ENCODE assay signal across 1 cellular context in the genomic region with DNA sequence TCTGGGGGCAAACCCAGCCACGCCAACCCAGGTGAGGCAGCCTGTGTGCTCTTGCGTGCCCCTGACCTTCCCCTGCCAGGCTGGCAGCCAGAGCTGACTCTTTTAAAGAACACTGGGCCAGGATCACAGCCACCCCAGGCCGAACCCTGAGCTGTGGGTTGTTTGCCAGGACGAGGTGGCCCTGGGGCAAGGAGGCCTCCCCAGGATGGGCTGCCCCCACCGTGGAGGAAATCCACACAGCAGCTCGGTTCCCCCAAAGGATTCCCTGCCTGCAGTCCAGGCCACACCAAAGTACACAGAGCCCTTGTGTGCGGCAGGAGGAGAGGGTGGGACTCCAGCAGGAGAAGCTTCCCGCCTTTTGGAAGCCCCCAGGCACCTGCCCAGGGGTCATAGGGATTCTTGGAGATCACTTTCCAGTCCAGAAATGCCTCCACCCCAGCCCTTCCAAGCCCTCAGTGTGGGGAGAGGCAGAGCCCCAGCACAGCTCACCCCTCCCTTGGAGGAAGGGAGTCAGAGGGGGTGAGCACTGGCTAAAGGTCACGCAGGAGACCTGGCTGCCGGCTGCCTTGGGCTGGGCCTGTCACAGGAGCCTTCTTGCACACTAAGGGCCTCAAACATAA.
TF ChIP-seq lines count a peak whose summit lies in the region.

No MANE protein-coding gene starts in this region.

TF ChIP-seq in HepG2, 621 proteins besides CTCF, POLR2A, EP300 and RAD21 (continued from another document and continues in another):
- TF ChIP-seq, protein P1, sequence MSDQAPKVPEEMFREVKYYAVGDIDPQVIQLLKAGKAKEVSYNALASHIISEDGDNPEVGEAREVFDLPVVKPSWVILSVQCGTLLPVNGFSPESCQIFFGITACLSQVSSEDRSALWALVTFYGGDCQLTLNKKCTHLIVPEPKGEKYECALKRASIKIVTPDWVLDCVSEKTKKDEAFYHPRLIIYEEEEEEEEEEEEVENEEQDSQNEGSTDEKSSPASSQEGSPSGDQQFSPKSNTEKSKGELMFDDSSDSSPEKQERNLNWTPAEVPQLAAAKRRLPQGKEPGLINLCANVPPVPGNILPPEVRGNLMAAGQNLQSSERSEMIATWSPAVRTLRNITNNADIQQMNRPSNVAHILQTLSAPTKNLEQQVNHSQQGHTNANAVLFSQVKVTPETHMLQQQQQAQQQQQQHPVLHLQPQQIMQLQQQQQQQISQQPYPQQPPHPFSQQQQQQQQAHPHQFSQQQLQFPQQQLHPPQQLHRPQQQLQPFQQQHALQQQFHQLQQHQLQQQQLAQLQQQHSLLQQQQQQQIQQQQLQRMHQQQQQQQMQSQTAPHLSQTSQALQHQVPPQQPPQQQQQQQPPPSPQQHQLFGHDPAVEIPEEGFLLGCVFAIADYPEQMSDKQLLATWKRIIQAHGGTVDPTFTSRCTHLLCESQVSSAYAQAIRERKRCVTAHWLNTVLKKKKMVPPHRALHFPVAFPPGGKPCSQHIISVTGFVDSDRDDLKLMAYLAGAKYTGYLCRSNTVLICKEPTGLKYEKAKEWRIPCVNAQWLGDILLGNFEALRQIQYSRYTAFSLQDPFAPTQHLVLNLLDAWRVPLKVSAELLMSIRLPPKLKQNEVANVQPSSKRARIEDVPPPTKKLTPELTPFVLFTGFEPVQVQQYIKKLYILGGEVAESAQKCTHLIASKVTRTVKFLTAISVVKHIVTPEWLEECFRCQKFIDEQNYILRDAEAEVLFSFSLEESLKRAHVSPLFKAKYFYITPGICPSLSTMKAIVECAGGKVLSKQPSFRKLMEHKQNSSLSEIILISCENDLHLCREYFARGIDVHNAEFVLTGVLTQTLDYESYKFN (CRISPR knock-in tag; conservative IDR thresholded peaks at IDR 0.05): 0 out of 2 replicates have a peak, but pooled peaks have one; percentile 15
- TF ChIP-seq SOX13 (IDR thresholded peaks at IDR 0.05): no peak
- 0 out of 4 replicates have a peak, but pooled peaks of 1 of the 2 experiments have one; percentile 9 for TF ChIP-seq SOX13 (CRISPR knock-in tag; conservative IDR thresholded peaks at IDR 0.05 in 1 of 2, IDR thresholded peaks at IDR 0.05 in 1 of 2)
- no peak for TF ChIP-seq ZNF205 (CRISPR knock-in tag; IDR thresholded peaks at IDR 0.05)
- TF ChIP-seq ZFY (CRISPR knock-in tag; IDR thresholded peaks at IDR 0.05): peak; percentile 31
- peak; percentile 67 for TF ChIP-seq ZMYM3 (CRISPR knock-in tag; IDR thresholded peaks at IDR 0.05)
- TF ChIP-seq ZNF260 (CRISPR knock-in tag; IDR thresholded peaks at IDR 0.05; ENCODE audit: borderline replicate concordance, low read depth): no peak
- peak; percentile 95 for TF ChIP-seq ZNF768 (CRISPR knock-in tag; IDR thresholded peaks at IDR 0.05)
- no peak for TF ChIP-seq SP1 (IDR thresholded peaks at IDR 0.05)
- no peak for TF ChIP-seq SP1 (CRISPR knock-in tag; IDR thresholded peaks at IDR 0.05)
- TF ChIP-seq ZNF160 (CRISPR knock-in tag; IDR thresholded peaks at IDR 0.05): no peak
- no peak for TF ChIP-seq ZNF350 (CRISPR knock-in tag; IDR thresholded peaks at IDR 0.05; ENCODE audit: borderline replicate concordance, low read depth)
- TF ChIP-seq NBN (conservative IDR thresholded peaks at IDR 0.05): no peak
- no peak for TF ChIP-seq ZFP36L2 (CRISPR knock-in tag; IDR thresholded peaks at IDR 0.05)
- no peak for TF ChIP-seq ZNF878 (CRISPR knock-in tag; IDR thresholded peaks at IDR 0.05)
- 0 out of 2 replicates have a peak, but pooled peaks have one; percentile 26 for TF ChIP-seq ZMAT3 (CRISPR knock-in tag; conservative IDR thresholded peaks at IDR 0.05)
- TF ChIP-seq ZNF20 (CRISPR knock-in tag; IDR thresholded peaks at IDR 0.05): no peak
- TF ChIP-seq REPIN1 (CRISPR knock-in tag; IDR thresholded peaks at IDR 0.05; ENCODE audit: borderline replicate concordance, low read depth): no peak
- TF ChIP-seq RXRA (CRISPR knock-in tag; IDR thresholded peaks at IDR 0.05): 0 out of 2 replicates have a peak, but pooled peaks have one; percentile 30
- TF ChIP-seq, protein P2, sequence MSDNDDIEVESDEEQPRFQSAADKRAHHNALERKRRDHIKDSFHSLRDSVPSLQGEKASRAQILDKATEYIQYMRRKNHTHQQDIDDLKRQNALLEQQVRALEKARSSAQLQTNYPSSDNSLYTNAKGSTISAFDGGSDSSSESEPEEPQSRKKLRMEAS (IDR thresholded peaks at IDR 0.05): peak; percentile 42; the same call in 1 of the 2 replicates
- TF ChIP-seq, protein P3, sequence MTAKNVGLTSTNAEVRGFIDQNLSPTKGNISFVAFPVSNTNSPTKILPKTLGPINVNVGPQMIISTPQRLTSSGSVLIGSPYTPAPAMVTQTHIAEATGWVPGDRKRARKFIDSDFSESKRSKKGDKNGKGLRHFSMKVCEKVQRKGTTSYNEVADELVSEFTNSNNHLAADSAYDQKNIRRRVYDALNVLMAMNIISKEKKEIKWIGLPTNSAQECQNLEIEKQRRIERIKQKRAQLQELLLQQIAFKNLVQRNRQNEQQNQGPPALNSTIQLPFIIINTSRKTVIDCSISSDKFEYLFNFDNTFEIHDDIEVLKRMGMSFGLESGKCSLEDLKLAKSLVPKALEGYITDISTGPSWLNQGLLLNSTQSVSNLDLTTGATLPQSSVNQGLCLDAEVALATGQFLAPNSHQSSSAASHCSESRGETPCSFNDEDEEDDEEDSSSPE (CRISPR knock-in tag; IDR thresholded peaks at IDR 0.05): 0 out of 2 replicates have a peak, but pooled peaks have one; percentile 26
- TF ChIP-seq, protein P4, sequence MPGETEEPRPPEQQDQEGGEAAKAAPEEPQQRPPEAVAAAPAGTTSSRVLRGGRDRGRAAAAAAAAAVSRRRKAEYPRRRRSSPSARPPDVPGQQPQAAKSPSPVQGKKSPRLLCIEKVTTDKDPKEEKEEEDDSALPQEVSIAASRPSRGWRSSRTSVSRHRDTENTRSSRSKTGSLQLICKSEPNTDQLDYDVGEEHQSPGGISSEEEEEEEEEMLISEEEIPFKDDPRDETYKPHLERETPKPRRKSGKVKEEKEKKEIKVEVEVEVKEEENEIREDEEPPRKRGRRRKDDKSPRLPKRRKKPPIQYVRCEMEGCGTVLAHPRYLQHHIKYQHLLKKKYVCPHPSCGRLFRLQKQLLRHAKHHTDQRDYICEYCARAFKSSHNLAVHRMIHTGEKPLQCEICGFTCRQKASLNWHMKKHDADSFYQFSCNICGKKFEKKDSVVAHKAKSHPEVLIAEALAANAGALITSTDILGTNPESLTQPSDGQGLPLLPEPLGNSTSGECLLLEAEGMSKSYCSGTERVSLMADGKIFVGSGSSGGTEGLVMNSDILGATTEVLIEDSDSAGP (CRISPR knock-in tag; IDR thresholded peaks at IDR 0.05; ENCODE audit: borderline replicate concordance): peak; percentile 36
- TF ChIP-seq, protein P5, sequence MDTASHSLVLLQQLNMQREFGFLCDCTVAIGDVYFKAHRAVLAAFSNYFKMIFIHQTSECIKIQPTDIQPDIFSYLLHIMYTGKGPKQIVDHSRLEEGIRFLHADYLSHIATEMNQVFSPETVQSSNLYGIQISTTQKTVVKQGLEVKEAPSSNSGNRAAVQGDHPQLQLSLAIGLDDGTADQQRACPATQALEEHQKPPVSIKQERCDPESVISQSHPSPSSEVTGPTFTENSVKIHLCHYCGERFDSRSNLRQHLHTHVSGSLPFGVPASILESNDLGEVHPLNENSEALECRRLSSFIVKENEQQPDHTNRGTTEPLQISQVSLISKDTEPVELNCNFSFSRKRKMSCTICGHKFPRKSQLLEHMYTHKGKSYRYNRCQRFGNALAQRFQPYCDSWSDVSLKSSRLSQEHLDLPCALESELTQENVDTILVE (CRISPR knock-in tag; IDR thresholded peaks at IDR 0.05): no peak
- no peak for TF ChIP-seq SIN3A (IDR thresholded peaks at IDR 0.05; ENCODE audit: borderline replicate concordance, low read depth, low read length)
- 0 out of 2 replicates have a peak, but pooled peaks have one; percentile 8 for TF ChIP-seq NR2F2 (IDR thresholded peaks at IDR 0.05; ENCODE audit: borderline replicate concordance, low read depth)
- TF ChIP-seq, protein P6, sequence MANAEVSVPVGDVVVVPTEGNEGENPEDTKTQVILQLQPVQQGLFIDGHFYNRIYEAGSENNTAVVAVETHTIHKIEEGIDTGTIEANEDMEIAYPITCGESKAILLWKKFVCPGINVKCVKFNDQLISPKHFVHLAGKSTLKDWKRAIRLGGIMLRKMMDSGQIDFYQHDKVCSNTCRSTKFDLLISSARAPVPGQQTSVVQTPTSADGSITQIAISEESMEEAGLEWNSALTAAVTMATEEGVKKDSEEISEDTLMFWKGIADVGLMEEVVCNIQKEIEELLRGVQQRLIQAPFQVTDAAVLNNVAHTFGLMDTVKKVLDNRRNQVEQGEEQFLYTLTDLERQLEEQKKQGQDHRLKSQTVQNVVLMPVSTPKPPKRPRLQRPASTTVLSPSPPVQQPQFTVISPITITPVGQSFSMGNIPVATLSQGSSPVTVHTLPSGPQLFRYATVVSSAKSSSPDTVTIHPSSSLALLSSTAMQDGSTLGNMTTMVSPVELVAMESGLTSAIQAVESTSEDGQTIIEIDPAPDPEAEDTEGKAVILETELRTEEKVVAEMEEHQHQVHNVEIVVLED (CRISPR knock-in tag; IDR thresholded peaks at IDR 0.05; ENCODE audit: borderline replicate concordance): no peak
- TF ChIP-seq ZFP1 (CRISPR knock-in tag; IDR thresholded peaks at IDR 0.05): no peak
- no peak for TF ChIP-seq RBM22 (optimal IDR thresholded peaks at IDR 0.05; ENCODE audit: low read length)
- TF ChIP-seq ZNF792 (CRISPR knock-in tag; IDR thresholded peaks at IDR 0.05): no peak
- TF ChIP-seq ZNF34 (CRISPR knock-in tag; IDR thresholded peaks at IDR 0.05; ENCODE audit: borderline replicate concordance): no peak
- TF ChIP-seq ZNF335 (CRISPR knock-in tag; IDR thresholded peaks at IDR 0.05): 0 out of 2 replicates have a peak, but pooled peaks have one; percentile 4
- no peak for TF ChIP-seq CBX5 (CRISPR knock-in tag; IDR thresholded peaks at IDR 0.05; ENCODE audit: borderline replicate concordance)
- TF ChIP-seq HMG20A (CRISPR knock-in tag; IDR thresholded peaks at IDR 0.05; ENCODE audit: borderline replicate concordance): peak; percentile 41; the same call in 1 of the 2 replicates
- TF ChIP-seq CHCHD3 (CRISPR knock-in tag; IDR thresholded peaks at IDR 0.05): 0 out of 2 replicates have a peak, but pooled peaks have one; percentile 20
- TF ChIP-seq KLF12 (CRISPR knock-in tag; IDR thresholded peaks at IDR 0.05; ENCODE audit: borderline replicate concordance): peak; percentile 36; the same call in 1 of the 2 replicates
- no peak for TF ChIP-seq HMGA1 (CRISPR knock-in tag; conservative IDR thresholded peaks at IDR 0.05)
- TF ChIP-seq KDM5B (CRISPR knock-in tag; IDR thresholded peaks at IDR 0.05; ENCODE audit: borderline replicate concordance): 0 out of 2 replicates have a peak, but pooled peaks have one; percentile 20
- no peak for TF ChIP-seq NFRKB (IDR thresholded peaks at IDR 0.05)
- TF ChIP-seq, protein P7, sequence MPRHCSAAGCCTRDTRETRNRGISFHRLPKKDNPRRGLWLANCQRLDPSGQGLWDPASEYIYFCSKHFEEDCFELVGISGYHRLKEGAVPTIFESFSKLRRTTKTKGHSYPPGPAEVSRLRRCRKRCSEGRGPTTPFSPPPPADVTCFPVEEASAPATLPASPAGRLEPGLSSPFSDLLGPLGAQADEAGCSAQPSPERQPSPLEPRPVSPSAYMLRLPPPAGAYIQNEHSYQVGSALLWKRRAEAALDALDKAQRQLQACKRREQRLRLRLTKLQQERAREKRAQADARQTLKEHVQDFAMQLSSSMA (CRISPR knock-in tag; IDR thresholded peaks at IDR 0.05): peak; percentile 82; the same call in 1 of the 2 replicates
- TF ChIP-seq TAF1 (CRISPR knock-in tag; IDR thresholded peaks at IDR 0.05): peak; percentile 8; the same call in 1 of the 2 replicates
- TF ChIP-seq, protein P8, sequence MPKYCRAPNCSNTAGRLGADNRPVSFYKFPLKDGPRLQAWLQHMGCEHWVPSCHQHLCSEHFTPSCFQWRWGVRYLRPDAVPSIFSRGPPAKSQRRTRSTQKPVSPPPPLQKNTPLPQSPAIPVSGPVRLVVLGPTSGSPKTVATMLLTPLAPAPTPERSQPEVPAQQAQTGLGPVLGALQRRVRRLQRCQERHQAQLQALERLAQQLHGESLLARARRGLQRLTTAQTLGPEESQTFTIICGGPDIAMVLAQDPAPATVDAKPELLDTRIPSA (CRISPR knock-in tag; IDR thresholded peaks at IDR 0.05; ENCODE audit: borderline replicate concordance): 0 out of 2 replicates have a peak, but pooled peaks have one; percentile 53
- no peak for TF ChIP-seq ZFP62 (CRISPR knock-in tag; IDR thresholded peaks at IDR 0.05)
- no peak for TF ChIP-seq AHR (CRISPR knock-in tag; IDR thresholded peaks at IDR 0.05)
- no peak for TF ChIP-seq FOSL2 (CRISPR knock-in tag; IDR thresholded peaks at IDR 0.05)
- TF ChIP-seq ZBTB42 (CRISPR knock-in tag; IDR thresholded peaks at IDR 0.05): 0 out of 2 replicates have a peak, but pooled peaks have one; percentile 10
- TF ChIP-seq, protein P9, sequence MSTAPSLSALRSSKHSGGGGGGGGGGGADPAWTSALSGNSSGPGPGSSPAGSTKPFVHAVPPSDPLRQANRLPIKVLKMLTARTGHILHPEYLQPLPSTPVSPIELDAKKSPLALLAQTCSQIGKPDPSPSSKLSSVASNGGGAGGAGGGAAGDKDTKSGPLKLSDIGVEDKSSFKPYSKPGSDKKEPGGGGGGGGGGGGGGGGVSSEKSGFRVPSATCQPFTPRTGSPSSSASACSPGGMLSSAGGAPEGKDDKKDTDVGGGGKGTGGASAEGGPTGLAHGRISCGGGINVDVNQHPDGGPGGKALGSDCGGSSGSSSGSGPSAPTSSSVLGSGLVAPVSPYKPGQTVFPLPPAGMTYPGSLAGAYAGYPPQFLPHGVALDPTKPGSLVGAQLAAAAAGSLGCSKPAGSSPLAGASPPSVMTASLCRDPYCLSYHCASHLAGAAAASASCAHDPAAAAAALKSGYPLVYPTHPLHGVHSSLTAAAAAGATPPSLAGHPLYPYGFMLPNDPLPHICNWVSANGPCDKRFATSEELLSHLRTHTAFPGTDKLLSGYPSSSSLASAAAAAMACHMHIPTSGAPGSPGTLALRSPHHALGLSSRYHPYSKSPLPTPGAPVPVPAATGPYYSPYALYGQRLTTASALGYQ (CRISPR knock-in tag; IDR thresholded peaks at IDR 0.05): peak; percentile 18; the same call in 1 of the 2 replicates
- TF ChIP-seq WIZ (CRISPR knock-in tag; IDR thresholded peaks at IDR 0.05): no peak
- 0 out of 2 replicates have a peak, but pooled peaks have one; percentile 13 for TF ChIP-seq PHF8 (CRISPR knock-in tag; IDR thresholded peaks at IDR 0.05)
- TF ChIP-seq ZNF143 (CRISPR knock-in tag; IDR thresholded peaks at IDR 0.05): no peak
- TF ChIP-seq ZFX (CRISPR knock-in tag; IDR thresholded peaks at IDR 0.05; ENCODE audit: low read depth): peak; percentile 52
- no peak for TF ChIP-seq MBD4 (IDR thresholded peaks at IDR 0.05; ENCODE audit: borderline replicate concordance, low read length)
- TF ChIP-seq GABPB1 (CRISPR knock-in tag; IDR thresholded peaks at IDR 0.05): peak; percentile 32; the same call in 1 of the 2 replicates
- no peak for TF ChIP-seq GPN1 (CRISPR knock-in tag; IDR thresholded peaks at IDR 0.05; ENCODE audit: borderline replicate concordance)
- no peak for TF ChIP-seq ZNF550 (CRISPR knock-in tag; IDR thresholded peaks at IDR 0.05; ENCODE audit: borderline replicate concordance)
- TF ChIP-seq GTF2F1 (IDR thresholded peaks at IDR 0.05; ENCODE audit: low read length): no peak
- TF ChIP-seq SOX6 (IDR thresholded peaks at IDR 0.05): no peak
- TF ChIP-seq SOX6 (CRISPR knock-in tag; IDR thresholded peaks at IDR 0.05): no peak
- TF ChIP-seq MYC (CRISPR knock-in tag; IDR thresholded peaks at IDR 0.05; ENCODE audit: borderline replicate concordance): peak; percentile 12; the same call in 1 of the 2 replicates
